ENCODE assay signal across 15 cellular contexts in genomic region chr21:19547951-19548635, GRCh38.
DNase-seq lines count a peak whose midpoint lies in the region; ATAC-seq, FAIRE-seq and TF ChIP-seq lines count a peak whose summit lies in the region.
"Had no signal": no experiment of that assay in that cellular context is flagged by ENCODE, and none has a peak within 500 bp of the region (broad histone marks: within the 10 kb centered on the region; RNA-seq: fewer than 3 reads in every experiment).

No MANE protein-coding gene starts in this region.

- TF ChIP-seq POLR2A in GM12892 (IDR thresholded peaks at IDR 0.05; ENCODE audit: low read depth, low read length) = no peak

- no peak overlapping the region for H3K27ac ChIP-seq in OCI-LY7 (ENCODE audit: low read depth, low read length, poor library complexity, severe bottlenecking)
- H3K27ac ChIP-seq: A549, KMS-11 had no signal

- peaks cover 5% of the 10 kb centered on the region; the same call in 1 of the 2 replicates for H3K9me3 ChIP-seq in OCI-LY7 (ENCODE audit: low read length)
- H3K9me3 ChIP-seq: A549 had no signal

- no peaks in the 10 kb centered on the region for H4K20me1 ChIP-seq in OCI-LY7 (ENCODE audit: insufficient read depth, low read length)

- ATAC-seq in omental fat pad (ENCODE audit: low FRiP score) = no peak
- ATAC-seq: A549 had no signal

- TF ChIP-seq CTCF in OCI-LY7 (conservative IDR thresholded peaks at IDR 0.05; ENCODE audit: low read length) (no peak), omental fat pad (IDR thresholded peaks at IDR 0.05) (no peak)

- no peak overlapping the region for H3K4me3 ChIP-seq in OCI-LY7 (ENCODE audit: low read depth, low read length, poor library complexity, severe bottlenecking)
- H3K4me3 ChIP-seq: A549 had no signal

- intact Hi-C loops in OCI-LY7 (cut with micrococcal nuclease; ENCODE audit: unreplicated experiment) = no loop called here

- FAIRE-seq in frontal cortex (lab: Jason Lieb, UNC) (peak; percentile 59), GM12892 (lab: Jason Lieb, UNC) (no peak)
- FAIRE-seq: A549 had no signal

- no peak overlapping the region for H2AFZ ChIP-seq in OCI-LY7 (ENCODE audit: low read length)

- no peak overlapping the region for H3K4me2 ChIP-seq in OCI-LY7 (ENCODE audit: low read length)
- H3K4me2 ChIP-seq: A549, KMS-11 had no signal

- no TSS peak for BruUV-seq in OCI-LY7 (replicated peaks; lab: Mats Ljungman, UMichigan)

- DNase-seq in DMS53 (lab: John Stamatoyannopoulos, UW) = peak; percentile 44
- peak; percentile 69 for DNase-seq in NCI-H748 (lab: John Stamatoyannopoulos, UW; ENCODE audit: unreplicated experiment)
- DNase-seq in frontal cortex (ENCODE audit: low spot score in 2 of 2) = no peak
- peak; percentile 97 for DNase-seq in pons (ENCODE audit: low spot score)
- no peak for DNase-seq in OCI-LY7 (ENCODE audit: low spot score)
- DNase-seq in omental fat pad (ENCODE audit: low spot score) = no peak
- no peak for DNase-seq in GM12892 (ENCODE audit: insufficient read length)
- no peak for DNase-seq in NCI-H187 treated with DMSO at 0.1 percent for 48 hours (lab: John Stamatoyannopoulos, UW)
- DNase-seq: EL, H7, NCI-H1092, NCI-H187, NCI-H774 had no signal

- no peaks in the 10 kb centered on the region for H3K4me1 ChIP-seq in OCI-LY7 (ENCODE audit: insufficient read depth, low read length, poor library complexity, severe bottlenecking)
- H3K4me1 ChIP-seq: A549 had no signal

- no peaks in the 10 kb centered on the region for H3K79me2 ChIP-seq in OCI-LY7 (ENCODE audit: insufficient read depth, low read depth, low read length)

- CTCF ChIA-PET in OCI-LY7 (lab: Charles Lee; ENCODE audit: unreplicated experiment) = no interaction called here

- H3K36me3 ChIP-seq in OCI-LY7 (ENCODE audit: insufficient read depth, low read length) = no peaks in the 10 kb centered on the region

- H3K9me2 ChIP-seq in OCI-LY7 (ENCODE audit: insufficient read depth, low read length) = no peaks in the 10 kb centered on the region

- POLR2A ChIA-PET in OCI-LY7 (lab: Charles Lee) = no interaction called here

Comparison
In these comparisons a context has a peak if more than half of its experiments do, and no peak if none do; other contexts are left out.
1. DNase-seq: peak in DMS53 (single experiment), NCI-H748 (single experiment) and pons (single experiment); none in frontal cortex (0 of 2), OCI-LY7 (single experiment), omental fat pad (single experiment), GM12892 (single experiment) and NCI-H187 treated with DMSO at 0.1 percent for 48 hours (single experiment).